Comparison of ENCODE assay signal across 8 cellular contexts in genomic region chr1:116375165-116375883, GRCh38. TPM values are rescaled to one million over a fixed set of nuclear protein-coding genes. Genes with fewer than 3 reads are reported as not detected.
DNase-seq lines count a peak whose midpoint lies in the region; ATAC-seq, FAIRE-seq and TF ChIP-seq lines count a peak whose summit lies in the region.

No MANE protein-coding gene starts in this region.

- H3K36me3 Mint-ChIP-seq in CD8-positive, alpha-beta memory T cell = peaks cover 0 to 14% (median 0%) of the 10 kb centered on the region in 3 donors
- no peaks in the 10 kb centered on the region for H3K36me3 Mint-ChIP-seq in natural killer cell

- FAIRE-seq in RCC 7860 (lab: Jason Lieb, UNC) = no peak

- no peaks in the 10 kb centered on the region for H3K27me3 ChIP-seq in CD8-positive, alpha-beta memory T cell (ENCODE audit: insufficient read depth, low read length, poor library complexity, severe bottlenecking)
- H3K27me3 ChIP-seq in dorsolateral prefrontal cortex = no peaks in the 10 kb centered on the region

- peak in 2 of 5 donors; percentile 12 to 50 for DNase-seq in CD8-positive, alpha-beta memory T cell
- DNase-seq in NCI-H526 treated with DMSO at 0.1 percent for 48 hours (lab: John Stamatoyannopoulos, UW) = peak; percentile 79
- DNase-seq in dorsolateral prefrontal cortex = no peak
- no peak for DNase-seq in natural killer cell
- DNase-seq in GM10248 (ENCODE audit: extremely low spot score) = no peak
- no peak for DNase-seq in SIG-M5 (lab: John Stamatoyannopoulos, UW)
- no peak for DNase-seq in NCI-H1694 treated with DMSO at 0.1 percent for 48 hours (lab: John Stamatoyannopoulos, UW)
- DNase-seq in RCC 7860 (ENCODE audit: low spot score) = no peak

- H3K4me1 ChIP-seq in CD8-positive, alpha-beta memory T cell (ENCODE audit: insufficient read depth, low read length) = peaks cover 61% of the 10 kb centered on the region

- ATAC-seq in natural killer cell = no peak

- POLR2A ChIA-PET in CD8-positive, alpha-beta memory T cell (lab: Charles Lee) = interaction anchor here (0.6 to 4.0 kb wide), 6 partner anchors 9 to 132 kb away, joined by 3 to 16 read pairs (median 4); no protein-coding TSS in a partner anchor
- POLR2A ChIA-PET in GM10248 (lab: Yijun Ruan, JAX) = interaction anchor here (1.2 to 1.4 kb wide), 3 partner anchors 9 to 129 kb away, joined by 3 read pairs; no protein-coding TSS in a partner anchor

- intact Hi-C loops in dorsolateral prefrontal cortex (cut with DNase I) (loop anchor here (5.0 to 10.0 kb wide), 3 partner anchors 42 to 112 kb away; no protein-coding TSS in a partner anchor), natural killer cell (cut with micrococcal nuclease) (loop anchor here (2.0 to 10.0 kb wide), 2 partner anchors 129 to 221 kb away; no protein-coding TSS in a partner anchor)

- H3K4me3 Mint-ChIP-seq in CD8-positive, alpha-beta memory T cell = peak overlapping the region; percentile 89 to 98 (median 97)
- H3K4me3 Mint-ChIP-seq in natural killer cell = peak overlapping the region; percentile 95

- H3K27ac Mint-ChIP-seq in CD8-positive, alpha-beta memory T cell = peak overlapping the region; percentile 92 to 99 (median 96)
- peak overlapping the region; percentile 88 to 93 for H3K27ac Mint-ChIP-seq in natural killer cell

- no peaks in the 10 kb centered on the region for H3K36me3 ChIP-seq in CD8-positive, alpha-beta memory T cell (ENCODE audit: insufficient read depth, low read length)

- H3K27me3 Mint-ChIP-seq in CD8-positive, alpha-beta memory T cell = peaks cover 0 to 2% of the 10 kb centered on the region in 2 donors
- no peaks in the 10 kb centered on the region for H3K27me3 Mint-ChIP-seq in natural killer cell (ENCODE audit: low read depth in 2 of 2)

- TF ChIP-seq CTCF in dorsolateral prefrontal cortex (IDR thresholded peaks at IDR 0.05 in 54 of 56, conservative IDR thresholded peaks at IDR 0.05 in 2 of 56; ENCODE audit: low read depth in 1 of 56, partially characterized antibody in 56 of 56) (no peak), natural killer cell (IDR thresholded peaks at IDR 0.05) (no peak), GM10248 (IDR thresholded peaks at IDR 0.05; ENCODE audit: control extremely low read depth, extremely low read depth, low read depth, missing control alignments) (no peak)

- H3K27ac ChIP-seq in CD8-positive, alpha-beta memory T cell (ENCODE audit: low read depth, low read length) = peak overlapping the region; percentile 79
- peak overlapping the region; percentile 77 to 99 (median 95) for H3K27ac ChIP-seq in dorsolateral prefrontal cortex

- no peaks in the 10 kb centered on the region for H3K9me3 Mint-ChIP-seq in CD8-positive, alpha-beta memory T cell
- no peaks in the 10 kb centered on the region for H3K9me3 Mint-ChIP-seq in natural killer cell

- CTCF ChIA-PET in CD8-positive, alpha-beta memory T cell (lab: Charles Lee) = interaction anchor here (1.1 to 2.6 kb wide), 7 partner anchors 12 to 237 kb away, joined by 3 to 17 read pairs (median 5); no protein-coding TSS in a partner anchor
- CTCF ChIA-PET in GM10248 (lab: Yijun Ruan, JAX) = interaction anchor here (0.7 to 3.2 kb wide), 9 partner anchors 9 to 236 kb away, joined by 3 to 19 read pairs (median 3); no protein-coding TSS in a partner anchor

- peak overlapping the region; percentile 67 for H3K4me3 ChIP-seq in CD8-positive, alpha-beta memory T cell (ENCODE audit: low read length)
- peak overlapping the region; percentile 53 to 97 (median 88) for H3K4me3 ChIP-seq in dorsolateral prefrontal cortex

- H3K9me3 ChIP-seq in CD8-positive, alpha-beta memory T cell (ENCODE audit: low read length) = no peaks in the 10 kb centered on the region

- peaks cover 60 to 71% (median 65%) of the 10 kb centered on the region in 3 donors for H3K4me1 Mint-ChIP-seq in CD8-positive, alpha-beta memory T cell
- H3K4me1 Mint-ChIP-seq in natural killer cell = peaks cover 57 to 67% of the 10 kb centered on the region in 2 donors

RNA-seq across cellular contexts. Expression of gene ATP1A1, which starts 2.3 kb away (rescaled TPM):
- total RNA-seq in CD8-positive, alpha-beta memory T cell = 100 to 1,000 TPM; 259 to 263 TPM
- polyA plus RNA-seq in CD8-positive, alpha-beta memory T cell = 58.0 TPM
- total RNA-seq in dorsolateral prefrontal cortex (100 to 1,000 TPM; 225 to 944 (median 658) TPM), natural killer cell (100 to 1,000 TPM; 134 to 144 (median 140) TPM)
